In genomic region chr6:118240878-118241528, GRCh38 we compare ENCODE assay signal across 15 cellular contexts.
A peak's percentile ranks its signal among the peaks of the same experiment; 100 is the strongest.
DNase-seq lines count a peak whose midpoint lies in the region; ATAC-seq and TF ChIP-seq lines count a peak whose summit lies in the region.
"Had no signal": no experiment of that assay in that cellular context is flagged by ENCODE, and none has a peak within 500 bp of the region (broad histone marks: within the 10 kb centered on the region; RNA-seq: fewer than 3 reads in every experiment).

No MANE protein-coding gene starts in this region.

- peak; percentile 96 for ATAC-seq in GM19351 (IDR thresholded peaks at IDR 0.05; ENCODE audit: unreplicated experiment)
- peak; percentile 82 for ATAC-seq in HG02798 (IDR thresholded peaks at IDR 0.05; ENCODE audit: poor library complexity, unreplicated experiment)
- peak; percentile 75 for ATAC-seq in HG03460 (IDR thresholded peaks at IDR 0.05; ENCODE audit: unreplicated experiment)

- DNase-seq in GM13976 (ENCODE audit: low spot score): peak; percentile 13
- DNase-seq in NK-92 treated with Interleukin-12 subunit alpha and Interleukin-12 subunit beta, amount 100 ng/mL, for 24 hours (lab: John Stamatoyannopoulos, UW): no peak
- DNase-seq in DMS53 (lab: John Stamatoyannopoulos, UW): no peak
- DNase-seq in NCI-H1105 treated with DMSO at 0.1 percent for 48 hours (lab: John Stamatoyannopoulos, UW): no peak
- no peak for DNase-seq in mucosa of gallbladder (ENCODE audit: low spot score)
- DNase-seq: ACHN; activated CD4-positive, CD25-positive, alpha-beta regulatory T cell; colonic mucosa; NCI-H146; ovary; stimulated activated CD8-positive, alpha-beta memory T cell treated with anti-CD3 and anti-CD28 coated beads, Interleukin-4, amount 100 ng/mL, for 48 hours; uterus had no signal

- in situ Hi-C loops in GM13976 (cut with MboI; ENCODE audit: low sequenced_read_pairs, unreplicated experiment): no loop called here

- no peak for TF ChIP-seq CTCF in GM13976 (IDR thresholded peaks at IDR 0.05; ENCODE audit: borderline replicate concordance, control extremely low read depth, extremely low read depth, insufficient read depth, missing control alignments)
